Comparison of ENCODE assay signal across 20 cellular contexts in genomic region chr3:132785292-132785691, GRCh38.
DNase-seq lines count a peak whose midpoint lies in the region; ATAC-seq, FAIRE-seq and TF ChIP-seq lines count a peak whose summit lies in the region.
"Had no signal": no experiment of that assay in that cellular context is flagged by ENCODE, and none has a peak within 500 bp of the region (broad histone marks: within the 10 kb centered on the region; RNA-seq: fewer than 3 reads in every experiment).

No MANE protein-coding gene starts in this region.

- ATAC-seq in lower lobe of right lung: no peak
- ATAC-seq: left lobe of liver; sciatic nerve; stimulated activated naive CD8-positive, alpha-beta T cell treated with anti-CD3 and anti-CD28 coated beads, Interleukin-15, amount 100 ng/mL, for 72 hours had no signal

- peaks cover 20% of the 10 kb centered on the region; the same call in 1 of the 2 replicates for H3K4me1 Mint-ChIP-seq in HFFc6 (ENCODE audit: low read depth)
- H3K4me1 Mint-ChIP-seq: activated CD4-positive, alpha-beta T cell treated with anti-CD3 and anti-CD28 coated beads, Interleukin-2, amount 10 ng/mL, durations not matched to agents 7 days and 5 days; stimulated activated naive CD8-positive, alpha-beta T cell treated with anti-CD3 and anti-CD28 coated beads, Interleukin-15, amount 100 ng/mL, for 72 hours had no signal

- H3K4me3 ChIP-seq in BJ (ENCODE audit: low read depth, low read length) (no peak overlapping the region), ascending aorta (no peak overlapping the region), lower lobe of right lung (no peak overlapping the region)

- CTCF ChIA-PET in BJ (lab: Yijun Ruan, JAX): interaction anchor here (1.3 kb wide), 1 partner anchor 59 kb away, joined by 4 read pairs; no protein-coding TSS in a partner anchor

- peaks cover 6% of the 10 kb centered on the region; the same call in 1 of the 2 replicates for H3K27me3 Mint-ChIP-seq in HFFc6 (ENCODE audit: insufficient read depth)

- DNase-seq in BJ (ENCODE audit: low read depth) (peak; percentile 81), HFFc6 (peak; percentile 62), ascending aorta (ENCODE audit: low spot score in 2 of 2) (no peak), kidney glomerular epithelial cell (lab: John Stamatoyannopoulos, UW) (peak; percentile 19), GOT3 (lab: John Stamatoyannopoulos, UW) (no peak), D341Med (ENCODE audit: low spot score) (no peak), lower lobe of right lung (no peak), H54 (ENCODE audit: insufficient read length, low spot score) (no peak)
- DNase-seq: activated CD4-positive, alpha-beta T cell treated with anti-CD3 and anti-CD28 coated beads, Interleukin-2, amount 10 ng/mL, durations not matched to agents 7 days and 5 days; activated CD8-positive, alpha-beta memory T cell treated with anti-CD3 and anti-CD28 coated beads, Interleukin-2, amount 50 U/mL, for 4 hours; activated gamma-delta T cell; CD4-positive, alpha-beta T cell; endodermal cell; NCI-H146; NCI-H226; stimulated activated CD4-positive, alpha-beta T cell treated with anti-CD3 and anti-CD28 coated beads, Interleukin-2, amount 100 ng/mL, for 24 hours; stimulated activated naive CD8-positive, alpha-beta T cell treated with anti-CD3 and anti-CD28 coated beads, Interleukin-15, amount 100 ng/mL, for 72 hours had no signal

- H3K27ac Mint-ChIP-seq in HFFc6: no peak overlapping the region
- H3K27ac Mint-ChIP-seq: activated CD4-positive, alpha-beta T cell treated with anti-CD3 and anti-CD28 coated beads, Interleukin-2, amount 10 ng/mL, durations not matched to agents 7 days and 5 days; CD4-positive, alpha-beta T cell; endodermal cell; stimulated activated naive CD8-positive, alpha-beta T cell treated with anti-CD3 and anti-CD28 coated beads, Interleukin-15, amount 100 ng/mL, for 72 hours had no signal

- no peaks in the 10 kb centered on the region for H3K36me3 Mint-ChIP-seq in HFFc6 (ENCODE audit: low read depth)

- peaks cover 5 to 17% of the 10 kb centered on the region in 2 donors for H3K4me1 ChIP-seq in ascending aorta
- no peaks in the 10 kb centered on the region for H3K4me1 ChIP-seq in lower lobe of right lung

- H3K4me3 Mint-ChIP-seq in HFFc6: no peak overlapping the region
- H3K4me3 Mint-ChIP-seq: activated CD4-positive, alpha-beta T cell treated with anti-CD3 and anti-CD28 coated beads, Interleukin-2, amount 10 ng/mL, durations not matched to agents 7 days and 5 days; CD4-positive, alpha-beta T cell; endodermal cell; stimulated activated naive CD8-positive, alpha-beta T cell treated with anti-CD3 and anti-CD28 coated beads, Interleukin-15, amount 100 ng/mL, for 72 hours had no signal

- TF ChIP-seq CTCF in BJ (IDR thresholded peaks at IDR 0.05; ENCODE audit: insufficient read depth, low read depth, low read length): no peak
- no peak for TF ChIP-seq CTCF in HFFc6 (IDR thresholded peaks at IDR 0.05)
- TF ChIP-seq CTCF in ascending aorta (IDR thresholded peaks at IDR 0.05): no peak
- no peak for TF ChIP-seq CTCF in lower lobe of right lung (IDR thresholded peaks at IDR 0.05)

- H3K9me3 ChIP-seq in ascending aorta: no peaks in the 10 kb centered on the region
- no peaks in the 10 kb centered on the region for H3K9me3 ChIP-seq in lower lobe of right lung

- FAIRE-seq in H54 (lab: Jason Lieb, UNC): no peak

- POLR2A ChIA-PET in BJ (lab: Charles Lee): interaction anchor here (0.6 kb wide), 1 partner anchor 1660 kb away, joined by 3 read pairs; no protein-coding TSS in a partner anchor

- no peaks in the 10 kb centered on the region for H3K36me3 ChIP-seq in BJ (ENCODE audit: control insufficient read depth, insufficient read depth, low read length)
- no peaks in the 10 kb centered on the region for H3K36me3 ChIP-seq in ascending aorta
- no peaks in the 10 kb centered on the region for H3K36me3 ChIP-seq in lower lobe of right lung

- H3K27ac ChIP-seq in ascending aorta (peak overlapping the region; percentile 36 to 57), lower lobe of right lung (no peak overlapping the region)
- H3K27ac ChIP-seq: RWPE1 had no signal

- H3K9me3 Mint-ChIP-seq in HFFc6: no peaks in the 10 kb centered on the region; the same call in 1 of the 2 replicates
- H3K9me3 Mint-ChIP-seq: activated CD4-positive, alpha-beta T cell treated with anti-CD3 and anti-CD28 coated beads, Interleukin-2, amount 10 ng/mL, durations not matched to agents 7 days and 5 days; CD4-positive, alpha-beta T cell; endodermal cell; stimulated activated naive CD8-positive, alpha-beta T cell treated with anti-CD3 and anti-CD28 coated beads, Interleukin-15, amount 100 ng/mL, for 72 hours had no signal

- TF ChIP-seq POLR2A in H54 (IDR thresholded peaks at IDR 0.05; ENCODE audit: low read depth, low read length): no peak

- intact Hi-C loops in ascending aorta (cut with DNase I) (loop anchor here (10.0 kb wide), 1 partner anchor 790 kb away; the partner anchor contains the start of gene CDV3), lower lobe of right lung (cut with DNase I) (no loop called here)

- H3K27me3 ChIP-seq in BJ (ENCODE audit: control insufficient read depth, insufficient read depth, low read length): no peaks in the 10 kb centered on the region
- no peaks in the 10 kb centered on the region for H3K27me3 ChIP-seq in ascending aorta
- no peaks in the 10 kb centered on the region for H3K27me3 ChIP-seq in lower lobe of right lung (ENCODE audit: low read depth)

Comparison
In these comparisons a context has a peak if more than half of its experiments do, and no peak if none do; other contexts are left out.
1. DNase-seq: peak in BJ (single experiment), HFFc6 (single experiment) and kidney glomerular epithelial cell (single experiment); none in ascending aorta (0 of 2), GOT3 (single experiment), D341Med (single experiment), lower lobe of right lung (single experiment) and H54 (single experiment).